ENCODE assay signal across 8 cellular contexts in genomic region chr11:9760180-9760550, GRCh38.
DNase-seq lines count a peak whose midpoint lies in the region; ATAC-seq and TF ChIP-seq lines count a peak whose summit lies in the region.

No MANE protein-coding gene starts in this region.

- TF ChIP-seq POLR2A in gastroesophageal sphincter (IDR thresholded peaks at IDR 0.05), result no peak

- H3K9ac ChIP-seq in SU-DHL-6 (ENCODE audit: low read length), result peak overlapping the region; percentile 89; the same call in 1 of the 2 replicates

- H3K27ac ChIP-seq in SU-DHL-6 (ENCODE audit: low read depth, low read length), result peak overlapping the region; percentile 84
- peak overlapping the region; percentile 7 to 93 (median 90) for H3K27ac ChIP-seq in gastroesophageal sphincter
- H3K27ac ChIP-seq in psoas muscle, result peak overlapping the region; percentile 90

- H4K20me1 ChIP-seq in SU-DHL-6 (ENCODE audit: low read depth, low read length), result no peaks in the 10 kb centered on the region

- H3F3A ChIP-seq in SU-DHL-6 (ENCODE audit: insufficient read depth), result peaks cover 36% of the 10 kb centered on the region

- H2AFZ ChIP-seq in SU-DHL-6 (ENCODE audit: low read depth, low read length, severe bottlenecking), result no peak overlapping the region

- DNase-seq in EL (peak; percentile 93), psoas muscle (peak; percentile 92 to 95), superior temporal gyrus (ENCODE audit: extremely low spot score) (no peak), NOMO-1 (lab: John Stamatoyannopoulos, UW; ENCODE audit: unreplicated experiment in 2 of 2) (no peak), SW480 (ENCODE audit: low spot score) (no peak)

- peak overlapping the region; percentile 84 for H3K4me2 ChIP-seq in SU-DHL-6 (ENCODE audit: low read depth, low read length, poor library complexity, severe bottlenecking)

- ATAC-seq in gastroesophageal sphincter (peak; percentile 52), psoas muscle (peak; percentile 25 to 51 (median 44)), HG02678 (IDR thresholded peaks at IDR 0.05; ENCODE audit: unreplicated experiment) (no peak)

- no peaks in the 10 kb centered on the region for H3K9me2 ChIP-seq in SU-DHL-6 (replicated peaks; ENCODE audit: insufficient read depth, low read length)

- H3K79me2 ChIP-seq in SU-DHL-6 (ENCODE audit: insufficient read depth, low read length), result peaks cover 31% of the 10 kb centered on the region; the same call in 1 of the 2 replicates

- no peak for TF ChIP-seq EP300 in gastroesophageal sphincter (IDR thresholded peaks at IDR 0.05)

- H3K27me3 ChIP-seq in SU-DHL-6 (ENCODE audit: low read length), result no peaks in the 10 kb centered on the region
- no peaks in the 10 kb centered on the region for H3K27me3 ChIP-seq in gastroesophageal sphincter
- no peaks in the 10 kb centered on the region for H3K27me3 ChIP-seq in psoas muscle (ENCODE audit: insufficient read depth in 3 of 3, low read length in 2 of 3)

- H3K9me3 ChIP-seq in SU-DHL-6 (ENCODE audit: insufficient read depth, low read length) (no peaks in the 10 kb centered on the region), gastroesophageal sphincter (no peaks in the 10 kb centered on the region), psoas muscle (no peaks in the 10 kb centered on the region)

- H3K4me3 ChIP-seq in SU-DHL-6 (ENCODE audit: insufficient read depth, low read length, poor library complexity, severe bottlenecking), result no peak overlapping the region
- no peak overlapping the region for H3K4me3 ChIP-seq in gastroesophageal sphincter
- H3K4me3 ChIP-seq in psoas muscle, result no peak overlapping the region

- WGBS in gastroesophageal sphincter (ENCODE audit: low coverage in 1 of 2), 2 donors, result 0% methylated on average over 2 to 3 of the region's 3 CpGs
- WGBS in psoas muscle, 3 donors, result 4 to 12% (median 11%) methylated on average over 3 of the region's 3 CpGs

- no peak for TF ChIP-seq CTCF in SU-DHL-6 (IDR thresholded peaks at IDR 0.05; ENCODE audit: insufficient read depth, low read length, poor library complexity, severe bottlenecking)
- TF ChIP-seq CTCF in gastroesophageal sphincter (IDR thresholded peaks at IDR 0.05), result no peak
- TF ChIP-seq CTCF in psoas muscle (IDR thresholded peaks at IDR 0.05), result no peak

- H3K4me1 ChIP-seq in gastroesophageal sphincter (peaks cover 0 to 57% (median 25%) of the 10 kb centered on the region in 3 donors), psoas muscle (peaks cover 28% of the 10 kb centered on the region)

- intact Hi-C loops in psoas muscle (cut with DNase I), result loop anchor here in 1 of 2 donors (5.0 kb wide), 1 partner anchor 37 kb away; no protein-coding TSS in a partner anchor

- H3K36me3 ChIP-seq in SU-DHL-6 (ENCODE audit: low read length), result no peaks in the 10 kb centered on the region
- H3K36me3 ChIP-seq in gastroesophageal sphincter, result no peaks in the 10 kb centered on the region
- H3K36me3 ChIP-seq in psoas muscle (ENCODE audit: insufficient read depth in 1 of 2, low read depth in 1 of 2), result no peaks in the 10 kb centered on the region

Comparison
In these comparisons a context has a peak if more than half of its experiments do, and no peak if none do; other contexts are left out.
1. DNase-seq: peak in EL (single experiment) and psoas muscle (2 of 2); none in superior temporal gyrus (single experiment), NOMO-1 (0 of 2) and SW480 (single experiment).
2. Peak in every context shown above with its lines, with median percentiles within 50 percentile points of each other: H3K27ac ChIP-seq.